8 cellular contexts compared by ENCODE assay signal in the genomic region with DNA sequence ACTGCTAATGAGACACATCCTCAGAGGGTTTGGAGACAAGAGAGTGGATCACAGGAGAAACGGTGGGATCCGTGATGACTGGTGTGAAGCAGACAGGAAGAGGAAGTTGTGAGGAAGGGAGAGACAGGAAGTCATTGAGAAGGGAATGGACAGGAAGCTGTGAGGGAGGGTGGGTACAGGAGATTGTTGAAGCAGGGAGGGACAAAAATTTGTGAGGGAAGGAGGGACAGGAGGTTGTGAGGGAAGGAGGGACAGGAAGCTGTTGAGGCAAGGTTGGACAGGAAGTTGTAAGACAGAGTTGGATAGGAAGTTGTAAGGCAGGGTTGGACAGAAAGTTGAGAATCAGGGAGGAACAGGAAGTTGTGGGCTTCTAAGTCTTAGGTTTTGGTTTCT.
DNase-seq lines count a peak whose midpoint lies in the region; ATAC-seq and TF ChIP-seq lines count a peak whose summit lies in the region.
"Had no signal": no experiment of that assay in that cellular context is flagged by ENCODE, and none has a peak within 500 bp of the region (broad histone marks: within the 10 kb centered on the region; RNA-seq: fewer than 3 reads in every experiment).

No MANE protein-coding gene starts in this region.

- H3K27me3 Mint-ChIP-seq in effector memory CD8-positive, alpha-beta T cell: peaks cover 0 to 9% of the 10 kb centered on the region in 2 donors

- no peak for TF ChIP-seq CTCF in GM20000 (IDR thresholded peaks at IDR 0.05; ENCODE audit: extremely low read depth, missing control alignments)

- H3K27ac Mint-ChIP-seq in effector memory CD8-positive, alpha-beta T cell: peak overlapping the region; percentile 59 to 88
- peak overlapping the region; percentile 82 for H3K27ac Mint-ChIP-seq in stimulated activated effector memory CD8-positive, alpha-beta T cell treated with anti-CD3 and anti-CD28 coated beads, Interleukin-12 subunit alpha, Interleukin-12 subunit beta, amount 100 ng/mL, for 72 hours

- ATAC-seq in effector memory CD8-positive, alpha-beta T cell (replicated peaks): no peak
- ATAC-seq in stimulated activated effector memory CD8-positive, alpha-beta T cell treated with anti-CD3 and anti-CD28 coated beads, Interleukin-12 subunit alpha, Interleukin-12 subunit beta, amount 100 ng/mL, for 72 hours: no peak
- ATAC-seq in HG03095 (IDR thresholded peaks at IDR 0.05; ENCODE audit: unreplicated experiment): no peak
- ATAC-seq in HG03565 (IDR thresholded peaks at IDR 0.05; ENCODE audit: unreplicated experiment): no peak

- H3K36me3 Mint-ChIP-seq in effector memory CD8-positive, alpha-beta T cell (ENCODE audit: insufficient read depth): peaks cover 6% of the 10 kb centered on the region
- H3K36me3 Mint-ChIP-seq in stimulated activated effector memory CD8-positive, alpha-beta T cell treated with anti-CD3 and anti-CD28 coated beads, Interleukin-12 subunit alpha, Interleukin-12 subunit beta, amount 100 ng/mL, for 72 hours: peaks cover 5% of the 10 kb centered on the region

- peaks cover 6 to 8% of the 10 kb centered on the region in 2 donors for H3K9me3 Mint-ChIP-seq in effector memory CD8-positive, alpha-beta T cell
- H3K9me3 Mint-ChIP-seq in stimulated activated effector memory CD8-positive, alpha-beta T cell treated with anti-CD3 and anti-CD28 coated beads, Interleukin-12 subunit alpha, Interleukin-12 subunit beta, amount 100 ng/mL, for 72 hours: peaks cover 15% of the 10 kb centered on the region

- H3K4me1 Mint-ChIP-seq in effector memory CD8-positive, alpha-beta T cell (ENCODE audit: low read depth in 2 of 2): peaks cover 7 to 8% of the 10 kb centered on the region in 2 donors
- H3K4me1 Mint-ChIP-seq in stimulated activated effector memory CD8-positive, alpha-beta T cell treated with anti-CD3 and anti-CD28 coated beads, Interleukin-12 subunit alpha, Interleukin-12 subunit beta, amount 100 ng/mL, for 72 hours: peaks cover 12% of the 10 kb centered on the region

- H3K4me3 Mint-ChIP-seq in effector memory CD8-positive, alpha-beta T cell: peak overlapping the region; percentile 40 to 51
- H3K4me3 Mint-ChIP-seq in stimulated activated effector memory CD8-positive, alpha-beta T cell treated with anti-CD3 and anti-CD28 coated beads, Interleukin-12 subunit alpha, Interleukin-12 subunit beta, amount 100 ng/mL, for 72 hours: peak overlapping the region; percentile 29

- DNase-seq in GM20000 (ENCODE audit: low spot score) (peak; percentile 32), NOMO-1 treated with DMSO at 0.1 percent for 48 hours (lab: John Stamatoyannopoulos, UW; ENCODE audit: unreplicated experiment) (peak; percentile 87), DMS79 (lab: John Stamatoyannopoulos, UW) (no peak)
- DNase-seq in effector memory CD8-positive, alpha-beta T cell: no peak
- no peak for DNase-seq in stimulated activated effector memory CD8-positive, alpha-beta T cell treated with anti-CD3 and anti-CD28 coated beads, Interleukin-12 subunit alpha, Interleukin-12 subunit beta, amount 100 ng/mL, for 72 hours (ENCODE audit: low spot score in 2 of 2)
- DNase-seq: PC-9 had no signal

Comparison
In these comparisons a context has a peak if more than half of its experiments do, and no peak if none do; other contexts are left out.
1. DNase-seq: peak in GM20000 (single experiment) and NOMO-1 treated with DMSO at 0.1 percent for 48 hours (single experiment); none in effector memory CD8-positive, alpha-beta T cell (0 of 3), stimulated activated effector memory CD8-positive, alpha-beta T cell treated with anti-CD3 and anti-CD28 coated beads, Interleukin-12 subunit alpha, Interleukin-12 subunit beta, amount 100 ng/mL, for 72 hours (0 of 2) and DMS79 (single experiment).